In genomic region chr1:3721955-3722465, GRCh38 we compare ENCODE assay signal across 41 cellular contexts. TPM values are rescaled to one million over a fixed set of nuclear protein-coding genes. Genes with fewer than 3 reads are reported as not detected.
"Had no signal": no experiment of that assay in that cellular context is flagged by ENCODE, and none has a peak within 500 bp of the region (broad histone marks: within the 10 kb centered on the region; RNA-seq: fewer than 3 reads in every experiment).

No MANE protein-coding gene starts in this region.

- H3K4me2 ChIP-seq: PC-9 had no signal

- H3K36me3 Mint-ChIP-seq: activated naive CD4-positive, alpha-beta T cell treated with anti-CD3 and anti-CD28 coated beads, Interleukin-2, amount 50 U/mL, for 24 hours; activated naive CD8-positive, alpha-beta T cell treated with anti-CD3 and anti-CD28 coated beads, Interleukin-2, amount 10 ng/mL, durations not matched to agents 7 days and 5 days; brain had no signal

- H3K27ac ChIP-seq: PC-9, VCaP had no signal

- FAIRE-seq: bronchial epithelial cell, RCC 7860 had no signal

- DNase-seq: activated B cell treated with CpG ODN at 0.5 μM for 24 hours; activated CD4-positive, alpha-beta T cell treated with anti-CD3 and anti-CD28 coated beads for 4 hours; activated CD4-positive, alpha-beta T cell treated with anti-CD3 and anti-CD28 coated beads, Interleukin-2, amount 50 U/mL, for 4 hours; activated CD4-positive, CD25-positive, alpha-beta regulatory T cell treated with anti-CD3 and anti-CD28 coated beads, Interleukin-2, amount 50 U/mL, for 72 hours; activated CD8-positive, alpha-beta T cell treated with anti-CD3 and anti-CD28 coated beads for 36 hours; activated gamma-delta T cell; activated naive CD4-positive, alpha-beta T cell treated with Interleukin-2 at 50 U/mL for 16 hours; activated naive CD8-positive, alpha-beta T cell treated with anti-CD3 and anti-CD28 coated beads, Interleukin-2, amount 10 ng/mL, durations not matched to agents 7 days and 5 days; activated T-cell treated with anti-CD3 and anti-CD28 coated beads, Interleukin-2, amount 50 U/mL, for 1 hour; activated T-cell treated with anti-CD3 and anti-CD28 coated beads, Interleukin-2, amount 50 U/mL, for 72 hours; caudate nucleus; Kasumi-1; KG1; MG63; NCI-H1048; NCI-H1436; NCI-H1694; NCI-H1930; NCI-H2081 treated with DMSO at 0.1 percent for 48 hours; NCI-H226; NCI-H446 treated with DMSO at 0.1 percent for 48 hours; NCI-H524; NCI-H69; NCI-H82; NK-92 treated with Interleukin-12 subunit alpha and Interleukin-12 subunit beta, amount 100 ng/mL, for 24 hours; PC-9; Right ventricle myocardium superior; SW 1271; T-helper 1 cell; T-helper 2 cell; T-helper 9 cell had no signal

- ATAC-seq: activated CD8-positive, alpha-beta T cell treated with anti-CD3 and anti-CD28 coated beads for 36 hours; activated T-cell treated with anti-CD3 and anti-CD28 coated beads, Interleukin-2, amount 50 U/mL, for 72 hours had no signal

- H3K27me3 ChIP-seq: MG63 had no signal

- H2AFZ ChIP-seq: PC-9 had no signal

- H3K9me3 ChIP-seq: MG63 had no signal

- H3K27me3 Mint-ChIP-seq: activated CD8-positive, alpha-beta T cell treated with anti-CD3 and anti-CD28 coated beads for 36 hours; activated naive CD4-positive, alpha-beta T cell treated with anti-CD3 and anti-CD28 coated beads, Interleukin-2, amount 50 U/mL, for 24 hours; activated naive CD8-positive, alpha-beta T cell treated with anti-CD3 and anti-CD28 coated beads, Interleukin-2, amount 10 ng/mL, durations not matched to agents 7 days and 5 days; brain had no signal

- H3K27ac Mint-ChIP-seq: activated B cell treated with CpG ODN at 0.5 μM for 24 hours; activated CD8-positive, alpha-beta T cell treated with anti-CD3 and anti-CD28 coated beads for 36 hours; activated naive CD4-positive, alpha-beta T cell treated with anti-CD3 and anti-CD28 coated beads, Interleukin-2, amount 50 U/mL, for 24 hours; activated naive CD8-positive, alpha-beta T cell treated with anti-CD3 and anti-CD28 coated beads, Interleukin-2, amount 10 ng/mL, durations not matched to agents 7 days and 5 days; activated T-cell treated with anti-CD3 and anti-CD28 coated beads, Interleukin-2, amount 50 U/mL, for 72 hours; activated T-helper 2 cell treated with anti-CD3 and anti-CD28 coated beads, Interferon-gamma antibody, Interleukin-2, Interleukin-4, amounts not matched to agents 10 μg/mL and 5 μg/mL and 100 μg/mL, durations not matched to agents 14 hours and 24 hours and 36 hours had no signal

- H3K4me3 Mint-ChIP-seq: activated B cell treated with CpG ODN at 0.5 μM for 24 hours; activated CD8-positive, alpha-beta T cell treated with anti-CD3 and anti-CD28 coated beads for 36 hours; activated naive CD4-positive, alpha-beta T cell treated with anti-CD3 and anti-CD28 coated beads, Interleukin-2, amount 50 U/mL, for 24 hours; activated naive CD8-positive, alpha-beta T cell treated with anti-CD3 and anti-CD28 coated beads, Interleukin-2, amount 10 ng/mL, durations not matched to agents 7 days and 5 days; activated T-cell treated with anti-CD3 and anti-CD28 coated beads, Interleukin-2, amount 50 U/mL, for 72 hours; brain had no signal

- H3K36me3 ChIP-seq: MG63 had no signal

- H3K9me3 Mint-ChIP-seq: activated B cell treated with CpG ODN at 0.5 μM for 24 hours; activated CD8-positive, alpha-beta T cell treated with anti-CD3 and anti-CD28 coated beads for 36 hours; activated naive CD4-positive, alpha-beta T cell treated with anti-CD3 and anti-CD28 coated beads, Interleukin-2, amount 50 U/mL, for 24 hours; activated naive CD8-positive, alpha-beta T cell treated with anti-CD3 and anti-CD28 coated beads, Interleukin-2, amount 10 ng/mL, durations not matched to agents 7 days and 5 days; activated T-cell treated with anti-CD3 and anti-CD28 coated beads, Interleukin-2, amount 50 U/mL, for 72 hours; activated T-helper 2 cell treated with anti-CD3 and anti-CD28 coated beads, Interferon-gamma antibody, Interleukin-2, Interleukin-4, amounts not matched to agents 10 μg/mL and 5 μg/mL and 100 μg/mL, durations not matched to agents 14 hours and 24 hours and 36 hours had no signal

- H3K4me3 ChIP-seq: MG63, PC-9 had no signal

RNA-seq across cellular contexts. Expression of gene CCDC27, which starts 30.2 kb away (rescaled TPM):
- total RNA-seq: activated B cell treated with CpG ODN at 0.5 μM for 24 hours; activated CD8-positive, alpha-beta memory T cell treated with anti-CD3 and anti-CD28 coated beads for 36 hours; activated CD8-positive, alpha-beta T cell treated with anti-CD3 and anti-CD28 coated beads for 36 hours; activated naive CD8-positive, alpha-beta T cell treated with anti-CD3 and anti-CD28 coated beads, Interleukin-2, amount 10 ng/mL, durations not matched to agents 7 days and 5 days; activated T-cell treated with anti-CD3 and anti-CD28 coated beads, Interleukin-2, amount 50 U/mL, for 72 hours; activated T-helper 2 cell treated with anti-CD3 and anti-CD28 coated beads, Interferon-gamma antibody, Interleukin-2, Interleukin-4, amounts not matched to agents 10 μg/mL and 5 μg/mL and 100 μg/mL, durations not matched to agents 14 hours and 24 hours and 36 hours; bronchial epithelial cell; cerebellum; OCI-LY7; PC-9; Right ventricle myocardium superior had no signal
- polyA plus RNA-seq: adipose tissue had no signal

RNA-seq across cellular contexts. Expression of gene SMIM1, which starts 50.5 kb away (rescaled TPM):
- total RNA-seq: bronchial epithelial cell had no signal
